8 cellular contexts compared by ENCODE assay signal in genomic region chr9:122095010-122095767, GRCh38. TPM values are rescaled to one million over a fixed set of nuclear protein-coding genes. Genes with fewer than 3 reads are reported as not detected.
DNase-seq lines count a peak whose midpoint lies in the region; ATAC-seq and TF ChIP-seq lines count a peak whose summit lies in the region.

No MANE protein-coding gene starts in this region.

- peak; percentile 55 for TF ChIP-seq RAD21 in HCT116 (IDR thresholded peaks at IDR 0.05; ENCODE audit: low read depth)

- peaks cover 5% of the 10 kb centered on the region for H3K36me3 Mint-ChIP-seq in activated T-helper 1 cell treated with anti-CD3 and anti-CD28 coated beads, Interleukin-12 subunit alpha, Interleukin-12 subunit beta, Interleukin-2, Interleukin-4 antibody, amounts not matched to agents 30 ng/mL and 10 ng/mL and 1 ng/mL, durations not matched to agents 14 hours and 24 hours and 36 hours (ENCODE audit: low read depth)

- no peak overlapping the region for H3K9ac ChIP-seq in HCT116 (ENCODE audit: low read length)

- no peaks in the 10 kb centered on the region for H3K9me2 ChIP-seq in HCT116 (ENCODE audit: insufficient read depth)

- H3K27ac Mint-ChIP-seq in activated T-helper 1 cell treated with anti-CD3 and anti-CD28 coated beads, Interleukin-12 subunit alpha, Interleukin-12 subunit beta, Interleukin-2, Interleukin-4 antibody, amounts not matched to agents 30 ng/mL and 10 ng/mL and 1 ng/mL, durations not matched to agents 14 hours and 24 hours and 36 hours = no peak overlapping the region

- CTCF ChIA-PET in BJ (lab: Yijun Ruan, JAX) (interaction anchor here (0.6 to 5.8 kb wide), 10 partner anchors 13 to 549 kb away, joined by 3 to 212 read pairs (median 4); partner anchors contain the start of genes MRRF and RBM18), HCT116 (lab: Charles Lee) (interaction anchor here (1.5 to 6.4 kb wide), 2 partner anchors 30 to 255 kb away, joined by 9 to 75 read pairs; no protein-coding TSS in a partner anchor)

- no peak overlapping the region for H3K27ac ChIP-seq in HCT116 (ENCODE audit: low read depth, low read length)

- H3K79me2 ChIP-seq in HCT116 (ENCODE audit: insufficient read depth, low read length) = no peaks in the 10 kb centered on the region; the same call in 1 of the 2 replicates

- ATAC-seq in HCT116 (peak; percentile 37), GM18498 (IDR thresholded peaks at IDR 0.05; ENCODE audit: unreplicated experiment) (no peak), HG03354 (IDR thresholded peaks at IDR 0.05; ENCODE audit: poor library complexity, severe bottlenecking, unreplicated experiment) (no peak)

- H3K4me3 Mint-ChIP-seq in activated T-helper 1 cell treated with anti-CD3 and anti-CD28 coated beads, Interleukin-12 subunit alpha, Interleukin-12 subunit beta, Interleukin-2, Interleukin-4 antibody, amounts not matched to agents 30 ng/mL and 10 ng/mL and 1 ng/mL, durations not matched to agents 14 hours and 24 hours and 36 hours = peak overlapping the region; percentile 27

- no peak overlapping the region for H3K4me3 ChIP-seq in BJ (ENCODE audit: low read depth, low read length)
- no peak overlapping the region for H3K4me3 ChIP-seq in HCT116 (replicated peaks in 1 of 2; ENCODE audit: low read depth in 1 of 2, low read length in 2 of 2)

- H3K9me3 ChIP-seq in HCT116 (ENCODE audit: control insufficient read depth in 1 of 2, insufficient read depth in 1 of 2, low read depth in 1 of 2, low read length in 2 of 2) = no peaks in the 10 kb centered on the region

- BruUV-seq in HCT116 (replicated peaks; lab: Mats Ljungman, UMichigan) = no TSS peak

- peak; percentile 75 for TF ChIP-seq CTCF in BJ (IDR thresholded peaks at IDR 0.05; ENCODE audit: insufficient read depth, low read depth, low read length)
- peak; percentile 69 to 79 (median 77) for TF ChIP-seq CTCF in HCT116 (IDR thresholded peaks at IDR 0.05 in 2 of 3, conservative IDR thresholded peaks at IDR 0.05 in 1 of 3; ENCODE audit: borderline replicate concordance in 1 of 3, insufficient read depth in 1 of 3, low read depth in 2 of 3, low read length in 2 of 3)

- RAD21 ChIA-PET in HCT116 (lab: Charles Lee; ENCODE audit: low non-redundant PET in 1 of 2, low total read pairs in 2 of 2, uncharacterized antibody in 2 of 2, unreplicated experiment in 2 of 2) = interaction anchor here in 1 of 2 experiments (1.1 kb wide), 2 partner anchors 30 to 252 kb away, joined by 3 read pairs; no protein-coding TSS in a partner anchor

- POLR2A ChIA-PET in BJ (lab: Charles Lee) (no interaction called here), HCT116 (lab: Charles Lee) (interaction anchor here (0.7 kb wide), 1 partner anchor 173 kb away, joined by 3 read pairs; no protein-coding TSS in a partner anchor)

- H3K4me2 ChIP-seq in HCT116 (ENCODE audit: low read length) = peak overlapping the region; percentile 24

- peaks cover 30% of the 10 kb centered on the region for H3K4me1 Mint-ChIP-seq in activated T-helper 1 cell treated with anti-CD3 and anti-CD28 coated beads, Interleukin-12 subunit alpha, Interleukin-12 subunit beta, Interleukin-2, Interleukin-4 antibody, amounts not matched to agents 30 ng/mL and 10 ng/mL and 1 ng/mL, durations not matched to agents 14 hours and 24 hours and 36 hours (ENCODE audit: low read depth)

- H3K9me3 Mint-ChIP-seq in activated T-helper 1 cell treated with anti-CD3 and anti-CD28 coated beads, Interleukin-12 subunit alpha, Interleukin-12 subunit beta, Interleukin-2, Interleukin-4 antibody, amounts not matched to agents 30 ng/mL and 10 ng/mL and 1 ng/mL, durations not matched to agents 14 hours and 24 hours and 36 hours = no peaks in the 10 kb centered on the region

- peaks cover 18% of the 10 kb centered on the region for H3K27me3 Mint-ChIP-seq in activated T-helper 1 cell treated with anti-CD3 and anti-CD28 coated beads, Interleukin-12 subunit alpha, Interleukin-12 subunit beta, Interleukin-2, Interleukin-4 antibody, amounts not matched to agents 30 ng/mL and 10 ng/mL and 1 ng/mL, durations not matched to agents 14 hours and 24 hours and 36 hours (ENCODE audit: insufficient read depth)

- H3K36me3 ChIP-seq in BJ (ENCODE audit: control insufficient read depth, insufficient read depth, low read length) (no peaks in the 10 kb centered on the region), HCT116 (ENCODE audit: control insufficient read depth in 1 of 2, insufficient read depth in 2 of 2, low read length in 2 of 2) (no peaks in the 10 kb centered on the region)

- no peak for DNase-seq in BJ (ENCODE audit: low read depth)
- DNase-seq in HCT116 (ENCODE audit: low read depth, low spot score) = peak; percentile 66
- DNase-seq in OCI-M1 (lab: John Stamatoyannopoulos, UW) = peak; percentile 83
- peak; percentile 35 for DNase-seq in activated T-helper 1 cell treated with anti-CD3 and anti-CD28 coated beads, Interleukin-12 subunit alpha, Interleukin-12 subunit beta, Interleukin-2, Interleukin-4 antibody, amounts not matched to agents 30 ng/mL and 10 ng/mL and 1 ng/mL, durations not matched to agents 14 hours and 24 hours and 36 hours (ENCODE audit: low spot score)
- peak; percentile 51 for DNase-seq in germinal center (ENCODE audit: low spot score)
- DNase-seq in retina = peak; percentile 65

- no peak for TF ChIP-seq POLR2A in HCT116 (IDR thresholded peaks at IDR 0.05; ENCODE audit: borderline replicate concordance, extremely low read depth, insufficient read depth, insufficient read length)

- peak overlapping the region; percentile 70 for H2AFZ ChIP-seq in HCT116 (ENCODE audit: low read depth, low read length, poor library complexity, severe bottlenecking)

- H3K4me1 ChIP-seq in HCT116 (ENCODE audit: control insufficient read depth in 1 of 2, insufficient read depth in 2 of 2, low read length in 2 of 2) = peaks cover 9 to 15% of the 10 kb centered on the region in 2 experiments

- H4K20me1 ChIP-seq in HCT116 (ENCODE audit: insufficient read depth) = no peaks in the 10 kb centered on the region

- H3K27me3 ChIP-seq in BJ (ENCODE audit: control insufficient read depth, insufficient read depth, low read length) = no peaks in the 10 kb centered on the region
- H3K27me3 ChIP-seq in HCT116 (ENCODE audit: insufficient read depth, low read length) = no peaks in the 10 kb centered on the region

- intact Hi-C loops in HCT116 (cut with micrococcal nuclease) = loop anchor here (1.0 to 10.0 kb wide), 4 partner anchors 255 to 1260 kb away; partner anchors contain the start of gene CRB2
- intact Hi-C loops in activated T-helper 1 cell treated with anti-CD3 and anti-CD28 coated beads, Interleukin-12 subunit alpha, Interleukin-12 subunit beta, Interleukin-2, Interleukin-4 antibody, amounts not matched to agents 30 ng/mL and 10 ng/mL and 1 ng/mL, durations not matched to agents 14 hours and 24 hours and 36 hours (cut with micrococcal nuclease) = loop anchor here (1.0 to 10.0 kb wide), 3 partner anchors 255 to 810 kb away; partner anchors contain the start of gene RC3H2

TF ChIP-seq in HCT116, 20 proteins besides CTCF, POLR2A, EP300 and RAD21:
- no peak for TF ChIP-seq ZFX (IDR thresholded peaks at IDR 0.05)
- TF ChIP-seq SIN3A (IDR thresholded peaks at IDR 0.05; ENCODE audit: low read depth) = peak; percentile 26; the same call in 1 of the 2 replicates
- peak; percentile 63; the same call in 1 of the 2 replicates for TF ChIP-seq CBX3 (IDR thresholded peaks at IDR 0.05; ENCODE audit: low read depth)
- 0 out of 2 replicates have a peak, but pooled peaks have one; percentile 35 for TF ChIP-seq MAX (IDR thresholded peaks at IDR 0.05)
- TF ChIP-seq REST (IDR thresholded peaks at IDR 0.05; ENCODE audit: low read depth) = peak; percentile 74
- TF ChIP-seq POLR2AphosphoS5 (IDR thresholded peaks at IDR 0.05; ENCODE audit: low read depth, low read length) = no peak
TF ChIP-seq in HCT116: peak in this region for 4.

RNA-seq across cellular contexts. Expression of gene TTLL11, which starts 2.1 kb away (rescaled TPM):
- polyA plus RNA-seq in BJ (2011; rRNA removed) = 5.6 TPM in 2 replicates
- 4.0 and 5.0 TPM in 2 replicates for polyA minus RNA-seq in BJ (2011; rRNA and poly(A)+ RNA removed)
- total RNA-seq in HCT116 (2021; ENCODE audit: unreplicated experiment) = 2.2 TPM
- polyA plus RNA-seq in HCT116 (2012) = 1.3 and 1.4 TPM in 2 replicates
- total RNA-seq in activated T-helper 1 cell treated with anti-CD3 and anti-CD28 coated beads, Interleukin-12 subunit alpha, Interleukin-12 subunit beta, Interleukin-2, Interleukin-4 antibody, amounts not matched to agents 30 ng/mL and 10 ng/mL and 1 ng/mL, durations not matched to agents 14 hours and 24 hours and 36 hours = 3.0 and 4.5 TPM in 2 replicates
